Comparison of ENCODE assay signal across 29 cellular contexts in genomic region chr19:32542477-32543106, GRCh38.
"Had no signal": no experiment of that assay in that cellular context is flagged by ENCODE, and none has a peak within 500 bp of the region (broad histone marks: within the 10 kb centered on the region; RNA-seq: fewer than 3 reads in every experiment).

No MANE protein-coding gene starts in this region.

- H3K27ac ChIP-seq: neural progenitor cell, ovary, parathyroid adenoma, psoas muscle, right lobe of liver, sigmoid colon, suprapubic skin, testis, tibial artery, transverse colon, upper lobe of right lung, uterus had no signal

- H3K27ac Mint-ChIP-seq: natural killer cell; nephron; neural progenitor cell; progenitor cell of endocrine pancreas; stimulated activated memory B cell treated with anti-CD40 and anti-IgM and Interleukin-4, amounts not matched to agents 10 μg/mL and 1 μg/mL and 100 μg/mL, for 72 hours; type B pancreatic cell had no signal

- DNase-seq: natural killer cell; occipital lobe; ovary; posterior cingulate gyrus; psoas muscle; right cardiac atrium; right lobe of liver; sigmoid colon; small intestine; stimulated activated CD4-positive, alpha-beta T cell treated with anti-CD3 and anti-CD28 coated beads, Interleukin-15, amount 100 ng/mL, for 24 hours; stimulated activated CD4-positive, alpha-beta T cell treated with anti-CD3 and anti-CD28 coated beads, Interleukin-2, amount 100 ng/mL, for 24 hours; stimulated activated CD4-positive, alpha-beta T cell treated with anti-CD3 and anti-CD28 coated beads, Interleukin-2, amount 100 ng/mL, for 48 hours; stimulated activated CD4-positive, alpha-beta T cell treated with anti-CD3 and anti-CD28 coated beads, Interleukin-4, amount 100 ng/mL, for 24 hours; stimulated activated naive CD4-positive, alpha-beta T cell; stimulated activated naive CD8-positive, alpha-beta T cell treated with anti-CD3 and anti-CD28 coated beads, Interleukin-15, amount 100 ng/mL, for 72 hours; stimulated activated naive CD8-positive, alpha-beta T cell treated with anti-CD3 and anti-CD28 coated beads, Interleukin-15, Interleukin-2, amounts not matched to agents 100 U/mL and 50 U/mL, for 24 hours; substantia nigra; testis; tibial artery; transverse colon; upper lobe of right lung; uterus had no signal

- H3K4me1 ChIP-seq: neural progenitor cell, psoas muscle, sigmoid colon, suprapubic skin, testis, tibial artery, transverse colon, upper lobe of right lung, uterus had no signal

- H3K4me3 ChIP-seq: neural progenitor cell, ovary, psoas muscle, right lobe of liver, sigmoid colon, suprapubic skin, testis, tibial artery, transverse colon, upper lobe of right lung, uterus had no signal

- H3K79me2 ChIP-seq: parathyroid adenoma had no signal

- H3K9me3 Mint-ChIP-seq: nephron had no signal

- H3K4me2 ChIP-seq: neural progenitor cell had no signal

- ATAC-seq: natural killer cell; psoas muscle; right cardiac atrium; right lobe of liver; stimulated activated memory B cell treated with anti-CD40 and anti-IgM and Interleukin-4, amounts not matched to agents 10 μg/mL and 1 μg/mL and 100 μg/mL, for 72 hours; stimulated activated naive CD8-positive, alpha-beta T cell treated with anti-CD3 and anti-CD28 coated beads, Interleukin-15, amount 100 ng/mL, for 72 hours; stimulated activated naive CD8-positive, alpha-beta T cell treated with anti-CD3 and anti-CD28 coated beads, Interleukin-15, Interleukin-2, amounts not matched to agents 100 U/mL and 50 U/mL, for 24 hours; upper lobe of right lung had no signal

- H2AFZ ChIP-seq: neural progenitor cell, parathyroid adenoma had no signal

- H3K9me3 ChIP-seq: ovary, psoas muscle, right lobe of liver, suprapubic skin, testis, tibial artery, transverse colon, upper lobe of right lung, uterus had no signal

- H3K27me3 ChIP-seq: neural progenitor cell, ovary, right lobe of liver, sigmoid colon, testis, transverse colon, upper lobe of right lung, uterus had no signal

- H3K36me3 ChIP-seq: neural progenitor cell, ovary, right lobe of liver, sigmoid colon, suprapubic skin, tibial artery, transverse colon, upper lobe of right lung, uterus had no signal

- H3K4me1 Mint-ChIP-seq: nephron; stimulated activated memory B cell treated with anti-CD40 and anti-IgM and Interleukin-4, amounts not matched to agents 10 μg/mL and 1 μg/mL and 100 μg/mL, for 72 hours; stimulated activated naive CD8-positive, alpha-beta T cell treated with anti-CD3 and anti-CD28 coated beads, Interleukin-15, amount 100 ng/mL, for 72 hours had no signal

- H3K36me3 Mint-ChIP-seq: natural killer cell; neural progenitor cell; stimulated activated memory B cell treated with anti-CD40 and anti-IgM and Interleukin-4, amounts not matched to agents 10 μg/mL and 1 μg/mL and 100 μg/mL, for 72 hours; type B pancreatic cell had no signal

- H3K4me3 Mint-ChIP-seq: natural killer cell; nephron; neural progenitor cell; stimulated activated memory B cell treated with anti-CD40 and anti-IgM and Interleukin-4, amounts not matched to agents 10 μg/mL and 1 μg/mL and 100 μg/mL, for 72 hours; stimulated activated naive CD8-positive, alpha-beta T cell treated with anti-CD3 and anti-CD28 coated beads, Interleukin-15, amount 100 ng/mL, for 72 hours; type B pancreatic cell had no signal

- H3K9ac ChIP-seq: neural progenitor cell, parathyroid adenoma had no signal
